8 cellular contexts compared by ENCODE assay signal in the genomic region with DNA sequence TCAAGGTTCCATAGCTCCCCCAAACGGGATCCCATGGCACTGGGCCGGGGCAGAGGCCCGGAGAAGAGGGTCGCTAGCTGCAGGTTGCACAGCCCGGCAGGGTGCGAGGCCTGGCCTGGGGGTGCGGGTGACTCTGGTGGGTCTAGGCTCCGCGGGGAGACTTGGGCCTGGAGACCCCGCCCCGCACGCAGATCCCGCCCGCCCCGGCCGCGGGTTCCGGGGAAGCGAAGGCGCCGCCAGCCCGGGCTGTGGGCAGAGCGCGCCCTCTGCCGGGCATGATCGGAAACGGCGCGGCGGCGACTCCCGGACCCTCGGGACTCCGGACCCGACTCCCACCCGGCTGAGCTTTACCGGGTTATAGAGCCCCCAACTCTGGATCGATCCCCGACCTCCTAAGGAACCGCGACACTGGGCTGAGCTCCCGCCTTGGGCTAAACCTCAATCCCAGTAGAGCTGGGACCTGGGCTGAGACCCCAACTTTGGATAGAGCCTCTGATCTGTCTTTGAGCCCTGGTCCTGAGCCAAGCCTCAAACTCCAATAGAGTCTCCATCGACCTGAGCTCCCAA. TPM values are rescaled to one million over a fixed set of nuclear protein-coding genes. Genes with fewer than 3 reads are reported as not detected.
DNase-seq lines count a peak whose midpoint lies in the region; ATAC-seq and TF ChIP-seq lines count a peak whose summit lies in the region.

No MANE protein-coding gene starts in this region.

- intact Hi-C loops in activated B cell treated with CpG ODN at 0.5 μM for 24 hours (cut with micrococcal nuclease) = loop anchor here (1.0 to 5.0 kb wide), 8 partner anchors 47 to 1689 kb away; partner anchors contain the start of genes CHAF1A and SH3GL1

- H3K36me3 Mint-ChIP-seq in activated B cell treated with CpG ODN at 0.5 μM for 24 hours (ENCODE audit: low read depth) = no peaks in the 10 kb centered on the region

- no peak overlapping the region for H3K27ac Mint-ChIP-seq in activated B cell treated with CpG ODN at 0.5 μM for 24 hours

- POLR2A ChIA-PET in activated B cell treated with CpG ODN at 0.5 μM for 24 hours (lab: Charles Lee) = interaction anchor here (0.5 to 1.0 kb wide), 2 partner anchors 42 to 1084 kb away, joined by 3 read pairs; partner anchors contain the start of genes CATSPERD and LONP1

- peaks cover 37% of the 10 kb centered on the region for H3K4me1 Mint-ChIP-seq in activated B cell treated with CpG ODN at 0.5 μM for 24 hours

- H3K27me3 Mint-ChIP-seq in activated B cell treated with CpG ODN at 0.5 μM for 24 hours = peaks cover 5% of the 10 kb centered on the region

- peak overlapping the region; percentile 49; the same call in 1 of the 2 replicates for H3K4me3 ChIP-seq in GM08714 (ENCODE audit: low read length)

- no peaks in the 10 kb centered on the region for H3K9me3 Mint-ChIP-seq in activated B cell treated with CpG ODN at 0.5 μM for 24 hours

- peak; percentile 33 for TF ChIP-seq CTCF in activated B cell treated with CpG ODN at 0.5 μM for 24 hours (IDR thresholded peaks at IDR 0.05)

- peak overlapping the region; percentile 53 for H3K4me3 Mint-ChIP-seq in activated B cell treated with CpG ODN at 0.5 μM for 24 hours

- peak; percentile 19 for ATAC-seq in activated B cell treated with CpG ODN at 0.5 μM for 24 hours (ENCODE audit: low read depth)
- no peak for ATAC-seq in HG03139 (IDR thresholded peaks at IDR 0.05; ENCODE audit: unreplicated experiment)
- ATAC-seq in GM21717 (IDR thresholded peaks at IDR 0.05; ENCODE audit: unreplicated experiment) = no peak

- peak; percentile 31 for DNase-seq in NCI-H1092 (lab: John Stamatoyannopoulos, UW)
- DNase-seq in activated B cell treated with CpG ODN at 0.5 μM for 24 hours = peak; percentile 87
- peak; percentile 63 for DNase-seq in central memory CD4-positive, alpha-beta T cell
- peak; percentile 23 for DNase-seq in kidney glomerular epithelial cell (lab: John Stamatoyannopoulos, UW)
- DNase-seq in stimulated activated CD4-positive, alpha-beta T cell treated with anti-CD3 and anti-CD28 coated beads, Interleukin-1b, Interleukin-23, amount 100 ng/mL, for 48 hours = peak; percentile 65

- CTCF ChIA-PET in activated B cell treated with CpG ODN at 0.5 μM for 24 hours (lab: Charles Lee) = interaction anchor here (0.6 to 3.2 kb wide), 16 partner anchors 8 to 312 kb away, joined by 3 to 28 read pairs (median 6); partner anchors contain the start of genes MYDGF and SEMA6B

RNA-seq across cellular contexts. Expression of gene TNFAIP8L1, which starts 3.1 kb away (rescaled TPM):
- total RNA-seq in activated B cell treated with CpG ODN at 0.5 μM for 24 hours = 13.2 and 15.5 TPM in 2 replicates

RNA-seq across cellular contexts. Expression of gene MYDGF, which starts 33.9 kb away (rescaled TPM):
- 30.9 and 31.6 TPM in 2 replicates for total RNA-seq in activated B cell treated with CpG ODN at 0.5 μM for 24 hours

Comparison
In these comparisons a context has a peak if more than half of its experiments do, and no peak if none do; other contexts are left out.
1. DNase-seq: peak in every context shown above with its lines; median percentile 87 in activated B cell treated with CpG ODN at 0.5 μM for 24 hours; 65 in stimulated activated CD4-positive, alpha-beta T cell treated with anti-CD3 and anti-CD28 coated beads, Interleukin-1b, Interleukin-23, amount 100 ng/mL, for 48 hours; 63 in central memory CD4-positive, alpha-beta T cell; 31 in NCI-H1092; 23 in kidney glomerular epithelial cell.